Comparison of ENCODE assay signal across 14 cellular contexts in the genomic region with DNA sequence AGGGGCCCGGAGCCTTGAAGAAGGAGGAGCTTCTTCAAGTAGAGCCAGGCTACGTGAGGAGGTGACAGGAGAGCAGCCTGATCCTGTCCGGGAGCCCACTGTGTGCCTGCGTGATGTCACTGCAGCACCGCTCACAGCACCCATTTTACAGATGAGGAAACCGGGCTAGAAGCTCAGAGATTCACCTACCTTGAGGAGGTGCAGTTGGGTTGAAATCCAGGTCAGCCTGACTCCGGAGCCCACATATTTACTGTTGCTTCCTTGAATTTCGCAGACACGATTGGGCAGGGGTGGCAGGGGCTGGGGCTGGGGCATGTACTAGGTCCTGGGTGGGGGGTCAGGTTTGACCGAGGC. TPM values are rescaled to one million over a fixed set of nuclear protein-coding genes. Genes with fewer than 3 reads are reported as not detected.
A peak's percentile ranks its signal among the peaks of the same experiment; 100 is the strongest.
DNase-seq lines count a peak whose midpoint lies in the region; ATAC-seq and TF ChIP-seq lines count a peak whose summit lies in the region.
"Had no signal": no experiment of that assay in that cellular context is flagged by ENCODE, and none has a peak within 500 bp of the region (broad histone marks: within the 10 kb centered on the region; RNA-seq: fewer than 3 reads in every experiment).

No MANE protein-coding gene starts in this region.

- 39% methylated on average over 10 of the region's 10 CpGs for WGBS in smooth muscle cell (ENCODE audit: low lambda C conversion rate)

- ATAC-seq in HG03565 (IDR thresholded peaks at IDR 0.05; ENCODE audit: unreplicated experiment), result no peak
- ATAC-seq: PC-3 had no signal

- peaks cover 46% of the 10 kb centered on the region for H3K4me1 ChIP-seq in HUES48 (ENCODE audit: control insufficient read depth, insufficient read depth, low read length)
- peaks cover 9% of the 10 kb centered on the region for H3K4me1 ChIP-seq in OCI-LY7 (ENCODE audit: insufficient read depth, low read length, poor library complexity, severe bottlenecking)
- H3K4me1 ChIP-seq in iPS-15b (ENCODE audit: control insufficient read depth, insufficient read depth, low read length), result peaks cover 8% of the 10 kb centered on the region
- peaks cover 40% of the 10 kb centered on the region for H3K4me1 ChIP-seq in smooth muscle cell (ENCODE audit: low read depth)

- H3K36me3 ChIP-seq in HUES48 (ENCODE audit: control insufficient read depth, insufficient read depth, low read length) (no peaks in the 10 kb centered on the region), OCI-LY7 (ENCODE audit: insufficient read depth, low read length) (no peaks in the 10 kb centered on the region), iPS-15b (ENCODE audit: control insufficient read depth, insufficient read depth, low read length) (no peaks in the 10 kb centered on the region), smooth muscle cell (ENCODE audit: low read depth) (no peaks in the 10 kb centered on the region)
- H3K36me3 ChIP-seq: suprapubic skin had no signal

- no TSS peak for BruUV-seq in OCI-LY7 (replicated peaks; lab: Mats Ljungman, UMichigan)

- no peaks in the 10 kb centered on the region for H3K9me2 ChIP-seq in OCI-LY7 (ENCODE audit: insufficient read depth, low read length)
- H3K9me2 ChIP-seq: SK-N-SH had no signal

- H3K9ac ChIP-seq in HUES48 (ENCODE audit: low read depth, low read length), result 0 out of 2 replicates have a peak overlapping the region, but pooled peaks have one; percentile 34
- no peak overlapping the region for H3K9ac ChIP-seq in iPS-15b (ENCODE audit: low read depth, low read length)
- H3K9ac ChIP-seq in smooth muscle cell (ENCODE audit: low read depth), result no peak overlapping the region
- H3K9ac ChIP-seq: SK-N-SH had no signal

- POLR2A ChIA-PET in OCI-LY7 (lab: Charles Lee), result no interaction called here

- TF ChIP-seq CTCF in OCI-LY7 (conservative IDR thresholded peaks at IDR 0.05; ENCODE audit: low read length), result no peak
- no peak for TF ChIP-seq CTCF in smooth muscle cell (IDR thresholded peaks at IDR 0.05; ENCODE audit: borderline replicate concordance, insufficient read depth, poor library complexity, severe bottlenecking)

- peak overlapping the region; percentile 86 for H3K27ac ChIP-seq in HUES48 (ENCODE audit: low read depth, low read length)
- no peak overlapping the region for H3K27ac ChIP-seq in OCI-LY7 (ENCODE audit: low read depth, low read length, poor library complexity, severe bottlenecking)
- no peak overlapping the region for H3K27ac ChIP-seq in smooth muscle cell (ENCODE audit: low read depth)
- H3K27ac ChIP-seq: suprapubic skin had no signal

- H3K4me2 ChIP-seq in OCI-LY7 (ENCODE audit: low read length) (peak overlapping the region; percentile 34; the same call in 1 of the 2 replicates), smooth muscle cell (peak overlapping the region; percentile 81)
- H3K4me2 ChIP-seq: SK-N-SH had no signal

- H4K20me1 ChIP-seq in OCI-LY7 (ENCODE audit: insufficient read depth, low read length) (no peaks in the 10 kb centered on the region), smooth muscle cell (ENCODE audit: low read depth) (no peaks in the 10 kb centered on the region)

- H3K9me3 ChIP-seq in HUES48 (ENCODE audit: control insufficient read depth, insufficient read depth, low read length), result no peaks in the 10 kb centered on the region
- no peaks in the 10 kb centered on the region for H3K9me3 ChIP-seq in OCI-LY7 (ENCODE audit: low read length)
- H3K9me3 ChIP-seq in iPS-15b (ENCODE audit: control insufficient read depth, insufficient read depth, low read length), result no peaks in the 10 kb centered on the region
- no peaks in the 10 kb centered on the region for H3K9me3 ChIP-seq in smooth muscle cell (replicated peaks; ENCODE audit: low read depth)
- H3K9me3 ChIP-seq: SK-N-SH, suprapubic skin had no signal

- peak overlapping the region; percentile 60 for H3K4me3 ChIP-seq in HUES48 (ENCODE audit: low read depth, low read length)
- H3K4me3 ChIP-seq in OCI-LY7 (ENCODE audit: low read depth, low read length, poor library complexity, severe bottlenecking), result no peak overlapping the region
- peak overlapping the region; percentile 71 for H3K4me3 ChIP-seq in iPS-15b (ENCODE audit: low read depth, low read length)
- H3K4me3 ChIP-seq in smooth muscle cell, result peak overlapping the region; percentile 31
- H3K4me3 ChIP-seq: GM12878 had no signal

- H2AFZ ChIP-seq in OCI-LY7 (ENCODE audit: low read length) (peak overlapping the region; percentile 51; the same call in 1 of the 2 replicates), smooth muscle cell (ENCODE audit: low read depth) (peak overlapping the region; percentile 12)

- H3K79me2 ChIP-seq in OCI-LY7 (ENCODE audit: insufficient read depth, low read depth, low read length) (no peaks in the 10 kb centered on the region), smooth muscle cell (ENCODE audit: low read depth) (no peaks in the 10 kb centered on the region)

- intact Hi-C loops in OCI-LY7 (cut with micrococcal nuclease; ENCODE audit: unreplicated experiment), result no loop called here

- H3F3A ChIP-seq in smooth muscle cell (ENCODE audit: low read depth), result no peaks in the 10 kb centered on the region

- CTCF ChIA-PET in OCI-LY7 (lab: Charles Lee; ENCODE audit: unreplicated experiment), result no interaction called here

- H3K27me3 ChIP-seq in HUES48 (ENCODE audit: control insufficient read depth, insufficient read depth, low read length), result peaks cover 37% of the 10 kb centered on the region
- peaks cover 11% of the 10 kb centered on the region for H3K27me3 ChIP-seq in iPS-15b (ENCODE audit: control insufficient read depth, insufficient read depth, low read length)
- H3K27me3 ChIP-seq in smooth muscle cell (ENCODE audit: low read depth), result peaks cover 25% of the 10 kb centered on the region

- DNase-seq in OCI-LY7 (ENCODE audit: low spot score) (no peak), smooth muscle cell (lab: John Stamatoyannopoulos, UW; ENCODE audit: unreplicated experiment) (no peak), iPS-NIHi7 (ENCODE audit: extremely low spot score) (no peak), HT-29 (ENCODE audit: low spot score) (no peak)
- DNase-seq: NCI-H2029 treated with DMSO at 0.1 percent for 48 hours; PC-3; stimulated activated CD4-positive, alpha-beta T cell treated with anti-CD3 and anti-CD28 coated beads, Interleukin-4, amount 100 ng/mL, for 1 hour had no signal

RNA-seq across cellular contexts. Expression of a gene that starts 12.5 kb away (rescaled TPM):
- not detected in 2 replicates for total RNA-seq in OCI-LY7 (2014; rRNA removed; shearing (Covaris generic))
- total RNA-seq in OCI-LY7 (2022) (0.17 TPM in 1 of 2 replicates, not detected in the other), smooth muscle cell (1.9 TPM in 1 of 2 replicates, not detected in the other)
- polyA plus RNA-seq in smooth muscle cell, result 0.44 and 0.56 TPM in 2 replicates
- total RNA-seq in HT-29 (2014; rRNA removed; shearing (Covaris generic)), result not detected in 2 replicates
- total RNA-seq: activated naive CD4-positive, alpha-beta T cell treated with anti-CD3 and anti-CD28 coated beads for 36 hours had no signal
